Comparison of ENCODE assay signal across 29 cellular contexts in the genomic region with DNA sequence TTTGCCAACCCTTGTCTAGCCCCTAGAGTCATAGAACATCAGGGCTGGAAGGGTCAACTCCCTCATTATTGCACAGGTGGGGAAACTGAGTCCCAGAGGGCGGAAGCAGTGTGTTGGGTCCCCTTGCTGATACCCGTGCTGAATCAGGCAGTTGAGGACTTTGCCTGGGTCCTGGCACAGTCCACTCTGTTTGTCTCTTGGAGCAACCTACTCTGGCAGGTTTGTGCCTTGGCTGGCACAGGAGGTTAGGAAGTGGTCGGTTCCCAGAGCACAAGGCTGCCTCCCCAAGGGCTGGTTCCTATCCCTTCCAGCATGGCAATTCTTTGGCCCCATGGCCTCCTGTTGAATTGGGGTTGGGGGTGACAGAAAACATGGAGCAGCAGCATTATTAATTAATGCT.
"Had no signal": no experiment of that assay in that cellular context is flagged by ENCODE, and none has a peak within 500 bp of the region (broad histone marks: within the 10 kb centered on the region; RNA-seq: fewer than 3 reads in every experiment).

No MANE protein-coding gene starts in this region.

- H3K4me3 ChIP-seq: ascending aorta, breast epithelium, K562, Peyer's patch, SJSA1 had no signal

- H3K27me3 ChIP-seq: ascending aorta, breast epithelium, Peyer's patch, SJSA1 had no signal

- DNase-seq: activated CD4-positive, alpha-beta memory T cell treated with anti-CD3 and anti-CD28 coated beads for 36 hours; activated CD4-positive, alpha-beta T cell treated with anti-CD3 and anti-CD28 coated beads for 36 hours; activated CD4-positive, alpha-beta T cell treated with anti-CD3 and anti-CD28 coated beads, Interleukin-2, amount 50 U/mL, for 1 hour; activated CD8-positive, alpha-beta memory T cell treated with anti-CD3 and anti-CD28 coated beads, Interleukin-2, amount 50 U/mL, for 4 hours; activated effector memory CD4-positive, alpha-beta T cell treated with Interleukin-2 at 50 U/mL for 16 hours; activated naive CD4-positive, alpha-beta T cell; activated naive CD8-positive, alpha-beta T cell treated with anti-CD3 and anti-CD28 coated beads, Interleukin-2, amount 10 ng/mL, durations not matched to agents 7 days and 5 days; activated T-cell treated with anti-CD3 and anti-CD28 coated beads for 4 hours; activated T-cell treated with anti-CD3 and anti-CD28 coated beads, Interleukin-2, amount 50 U/mL, for 4 hours; amygdala; NCI-H1048; NCI-H1105 treated with DMSO at 0.1 percent for 48 hours; NCI-H1436; NCI-H1694; NCI-H1930; NCI-H345; NCI-H524 treated with DMSO at 0.1 percent for 48 hours; NCI-H748 treated with DMSO at 0.1 percent for 48 hours; Peyer's patch; RPMI8226; SHP77 treated with DMSO at 0.1 percent for 48 hours; SK-N-SH had no signal

- FAIRE-seq: K562, TTC549 had no signal

- H3K4me1 ChIP-seq: ascending aorta, breast epithelium, Peyer's patch, SJSA1 had no signal

- H3K4me2 ChIP-seq: SK-N-SH had no signal

- H3K27ac ChIP-seq: ascending aorta, breast epithelium, Peyer's patch, SJSA1 had no signal

- H3K36me3 ChIP-seq: ascending aorta, breast epithelium, Peyer's patch, SJSA1 had no signal

- ATAC-seq: activated CD4-positive, alpha-beta T cell treated with anti-CD3 and anti-CD28 coated beads for 36 hours; activated CD4-positive, CD25-positive, alpha-beta regulatory T cell treated with anti-CD3 and anti-CD28 coated beads, Interleukin-2, amount 50 U/mL, for 24 hours; activated T-cell treated with anti-CD3 and anti-CD28 coated beads, Interleukin-2, amount 50 U/mL, for 4 hours; K562; WTC11 had no signal

- H3K9me3 ChIP-seq: ascending aorta, breast epithelium, Peyer's patch, SJSA1, SK-N-SH had no signal

- H3K9ac ChIP-seq: SK-N-SH had no signal
